23 cellular contexts compared by ENCODE assay signal in genomic region chr2:181574321-181574720, GRCh38.
DNase-seq lines count a peak whose midpoint lies in the region; ATAC-seq, FAIRE-seq and TF ChIP-seq lines count a peak whose summit lies in the region.
"Had no signal": no experiment of that assay in that cellular context is flagged by ENCODE, and none has a peak within 500 bp of the region (broad histone marks: within the 10 kb centered on the region; RNA-seq: fewer than 3 reads in every experiment).

No MANE protein-coding gene starts in this region.

- H3K36me3 Mint-ChIP-seq in HFFc6 (ENCODE audit: low read depth) (no peaks in the 10 kb centered on the region), H9 (ENCODE audit: insufficient read depth in 1 of 3, low read depth in 3 of 3) (no peaks in the 10 kb centered on the region)
- no peaks in the 10 kb centered on the region for H3K36me3 Mint-ChIP-seq in activated CD8-positive, alpha-beta memory T cell treated with anti-CD3 and anti-CD28 coated beads, Interleukin-2, amount 10 ng/mL, durations not matched to agents 7 days and 5 days
- H3K36me3 Mint-ChIP-seq: CD14-positive monocyte; natural killer cell; stimulated activated naive B cell treated with anti-CD40 and anti-IgM and Interleukin-4, amounts not matched to agents 10 μg/mL and 1 μg/mL and 100 μg/mL, for 72 hours had no signal

- H2AK5ac ChIP-seq in H9 (ENCODE audit: insufficient read length, low read length), result no peak overlapping the region

- H3K27me3 Mint-ChIP-seq in HFFc6 (ENCODE audit: insufficient read depth) (no peaks in the 10 kb centered on the region; the same call in 1 of the 2 replicates), H9 (ENCODE audit: low read depth) (peaks cover 9% of the 10 kb centered on the region)
- H3K27me3 Mint-ChIP-seq in activated CD8-positive, alpha-beta memory T cell treated with anti-CD3 and anti-CD28 coated beads, Interleukin-2, amount 10 ng/mL, durations not matched to agents 7 days and 5 days, result peaks cover 14% of the 10 kb centered on the region

- H3T11ph ChIP-seq in H9 (ENCODE audit: low read length), result no peak overlapping the region

- no peaks in the 10 kb centered on the region for H3K79me1 ChIP-seq in H9 (ENCODE audit: insufficient read depth, low read depth, low read length, poor library complexity, severe bottlenecking)

- H3K9ac ChIP-seq in H9 (ENCODE audit: extremely low read depth, insufficient read length, low read length), result no peak overlapping the region

- no peak overlapping the region for H3K23ac ChIP-seq in H9 (ENCODE audit: insufficient read length, low read depth, low read length)

- H4K20me1 ChIP-seq in H9 (ENCODE audit: control insufficient read depth, insufficient read depth, insufficient read length), result no peaks in the 10 kb centered on the region

- H3K79me2 ChIP-seq in H9 (ENCODE audit: insufficient read depth, low read length), result no peaks in the 10 kb centered on the region

- no peak overlapping the region for H2BK20ac ChIP-seq in H9 (ENCODE audit: low read depth, low read length, poor library complexity, severe bottlenecking)

- H3K27ac Mint-ChIP-seq in HFFc6 (no peak overlapping the region), H9 (no peak overlapping the region; a peak in 1 of 7 replicates)
- no peak overlapping the region for H3K27ac Mint-ChIP-seq in activated CD8-positive, alpha-beta memory T cell treated with anti-CD3 and anti-CD28 coated beads, Interleukin-2, amount 10 ng/mL, durations not matched to agents 7 days and 5 days
- H3K27ac Mint-ChIP-seq: activated CD4-positive, alpha-beta T cell treated with anti-CD3 and anti-CD28 coated beads, Interleukin-2, amount 10 ng/mL, durations not matched to agents 24 days and 14 days; natural killer cell; stimulated activated naive B cell treated with anti-CD40 and anti-IgM and Interleukin-4, amounts not matched to agents 10 μg/mL and 1 μg/mL and 100 μg/mL, for 72 hours had no signal

- no peaks in the 10 kb centered on the region for H3K9me3 ChIP-seq in H9 (ENCODE audit: control insufficient read depth, low read depth, low read length)
- H3K9me3 ChIP-seq: sigmoid colon, thoracic aorta had no signal

- H3K56ac ChIP-seq in H9 (ENCODE audit: insufficient read length, low read depth, low read length), result no peak overlapping the region

- no peak overlapping the region for H2BK5ac ChIP-seq in H9 (ENCODE audit: insufficient read length, low read length)

- no peak overlapping the region for H4K8ac ChIP-seq in H9 (replicated peaks; ENCODE audit: insufficient read length, low read depth, low read length)

- H2BK15ac ChIP-seq in H9 (ENCODE audit: low read depth, low read length), result no peak overlapping the region

- H3K27me3 ChIP-seq in H9 (ENCODE audit: insufficient read depth, low read length), result no peaks in the 10 kb centered on the region
- H3K27me3 ChIP-seq: foreskin keratinocyte, sigmoid colon had no signal

- no peak overlapping the region for H3K4ac ChIP-seq in H9 (ENCODE audit: low read depth, low read length)

- DNase-seq in GM19239 (ENCODE audit: insufficient read length, low spot score) (no peak), NCI-H146 (lab: John Stamatoyannopoulos, UW) (peak; percentile 94), NCI-H345 (lab: John Stamatoyannopoulos, UW) (peak; percentile 80), cerebellar cortex (ENCODE audit: low spot score) (peak; percentile 46), cortex of kidney (lab: John Stamatoyannopoulos, UW) (no peak), HFFc6 (no peak), H9 (no peak)
- no peak for DNase-seq in activated CD8-positive, alpha-beta memory T cell treated with anti-CD3 and anti-CD28 coated beads, Interleukin-2, amount 10 ng/mL, durations not matched to agents 7 days and 5 days
- DNase-seq: activated CD4-positive, alpha-beta T cell treated with anti-CD3 and anti-CD28 coated beads, Interleukin-2, amount 10 ng/mL, durations not matched to agents 24 days and 14 days; activated CD8-positive, alpha-beta memory T cell treated with anti-CD3 and anti-CD28 coated beads, Interleukin-2, amount 50 U/mL, for 48 hours; activated effector memory CD4-positive, alpha-beta T cell treated with anti-CD3 and anti-CD28 coated beads, Interleukin-2, amount 50 U/mL, for 16 hours; DMS153; left colon; MV-4-11; natural killer cell; sigmoid colon; stimulated activated naive B cell treated with anti-CD40 and anti-IgM and Interleukin-4, amounts not matched to agents 10 μg/mL and 1 μg/mL and 100 μg/mL, for 72 hours had no signal

- H2BK12ac ChIP-seq in H9 (ENCODE audit: insufficient read length, low read depth, low read length), result no peak overlapping the region

- H3K4me2 ChIP-seq in H9 (ENCODE audit: insufficient read depth, insufficient read length, low read length), result no peak overlapping the region

- peak; percentile 4 for FAIRE-seq in GM19239 (lab: Jason Lieb, UNC)
- FAIRE-seq: GM12891, K562 had no signal

- no peak overlapping the region for H3K18ac ChIP-seq in H9 (ENCODE audit: insufficient read length, low read depth, low read length)

- H3K27ac ChIP-seq in H9 (ENCODE audit: insufficient read length, low read depth, low read length), result no peak overlapping the region
- H3K27ac ChIP-seq: epithelial cell of prostate, foreskin keratinocyte, sigmoid colon, thoracic aorta had no signal

- H3K4me3 Mint-ChIP-seq in HFFc6 (no peak overlapping the region), H9 (no peak overlapping the region)
- no peak overlapping the region for H3K4me3 Mint-ChIP-seq in activated CD8-positive, alpha-beta memory T cell treated with anti-CD3 and anti-CD28 coated beads, Interleukin-2, amount 10 ng/mL, durations not matched to agents 7 days and 5 days
- H3K4me3 Mint-ChIP-seq: activated CD4-positive, alpha-beta T cell treated with anti-CD3 and anti-CD28 coated beads, Interleukin-2, amount 10 ng/mL, durations not matched to agents 24 days and 14 days; CD14-positive monocyte; natural killer cell; stimulated activated naive B cell treated with anti-CD40 and anti-IgM and Interleukin-4, amounts not matched to agents 10 μg/mL and 1 μg/mL and 100 μg/mL, for 72 hours had no signal

- CTCF ChIA-PET in activated CD8-positive, alpha-beta memory T cell treated with anti-CD3 and anti-CD28 coated beads, Interleukin-2, amount 10 ng/mL, durations not matched to agents 7 days and 5 days (lab: Charles Lee), result interaction anchor here (1.8 to 3.9 kb wide), 2 partner anchors 140 to 145 kb away, joined by 6 to 34 read pairs; no protein-coding TSS in a partner anchor

- H3K14ac ChIP-seq in H9 (ENCODE audit: insufficient read depth, low read length), result no peak overlapping the region

- no peaks in the 10 kb centered on the region for H3K4me1 ChIP-seq in H9 (ENCODE audit: insufficient read depth, low read length)
- H3K4me1 ChIP-seq: foreskin keratinocyte, sigmoid colon had no signal

- no CpG with 5 or more reads among the region's 7 CpGs for WGBS in H9 (ENCODE audit: extremely low coverage, insufficient read length, low lambda C conversion rate)

- H2BK120ac ChIP-seq in H9 (ENCODE audit: low read depth, low read length, poor library complexity, severe bottlenecking), result no peak overlapping the region

- no peak overlapping the region for H4K91ac ChIP-seq in H9 (ENCODE audit: insufficient read length, low read depth, low read length)

- H2AFZ ChIP-seq in H9 (ENCODE audit: low read length), result no peak overlapping the region

- TF ChIP-seq CTCF in HFFc6 (IDR thresholded peaks at IDR 0.05) (no peak), H9 (conservative IDR thresholded peaks at IDR 0.05) (no peak)

- no peak overlapping the region for H4K5ac ChIP-seq in H9 (ENCODE audit: insufficient read length, low read depth, low read length)

- peaks cover 2% of the 10 kb centered on the region for H3K23me2 ChIP-seq in H9 (ENCODE audit: insufficient read length, low read depth, low read length, poor library complexity, severe bottlenecking)

- no peaks in the 10 kb centered on the region for H3K9me3 Mint-ChIP-seq in HFFc6
- no peaks in the 10 kb centered on the region for H3K9me3 Mint-ChIP-seq in H9
- no peaks in the 10 kb centered on the region for H3K9me3 Mint-ChIP-seq in activated CD8-positive, alpha-beta memory T cell treated with anti-CD3 and anti-CD28 coated beads, Interleukin-2, amount 10 ng/mL, durations not matched to agents 7 days and 5 days (ENCODE audit: low read depth)
- H3K9me3 Mint-ChIP-seq: activated CD4-positive, alpha-beta T cell treated with anti-CD3 and anti-CD28 coated beads, Interleukin-2, amount 10 ng/mL, durations not matched to agents 24 days and 14 days; CD14-positive monocyte; natural killer cell; stimulated activated naive B cell treated with anti-CD40 and anti-IgM and Interleukin-4, amounts not matched to agents 10 μg/mL and 1 μg/mL and 100 μg/mL, for 72 hours had no signal

- H3K4me1 Mint-ChIP-seq in HFFc6 (ENCODE audit: low read depth) (no peaks in the 10 kb centered on the region), H9 (peaks cover 4% of the 10 kb centered on the region in 2 experiments; a peak in 3 of 4 replicates)
- peaks cover 1% of the 10 kb centered on the region for H3K4me1 Mint-ChIP-seq in activated CD8-positive, alpha-beta memory T cell treated with anti-CD3 and anti-CD28 coated beads, Interleukin-2, amount 10 ng/mL, durations not matched to agents 7 days and 5 days
- H3K4me1 Mint-ChIP-seq: activated CD4-positive, alpha-beta T cell treated with anti-CD3 and anti-CD28 coated beads, Interleukin-2, amount 10 ng/mL, durations not matched to agents 24 days and 14 days; natural killer cell; stimulated activated naive B cell treated with anti-CD40 and anti-IgM and Interleukin-4, amounts not matched to agents 10 μg/mL and 1 μg/mL and 100 μg/mL, for 72 hours had no signal

- no peak for ATAC-seq in activated CD8-positive, alpha-beta memory T cell treated with anti-CD3 and anti-CD28 coated beads, Interleukin-2, amount 10 ng/mL, durations not matched to agents 7 days and 5 days
- ATAC-seq: foreskin keratinocyte; K562; left colon; natural killer cell; stimulated activated naive B cell treated with anti-CD40 and anti-IgM and Interleukin-4, amounts not matched to agents 10 μg/mL and 1 μg/mL and 100 μg/mL, for 72 hours had no signal

Comparison
In these comparisons a context has a peak if more than half of its experiments do, and no peak if none do; other contexts are left out.
1. DNase-seq: peak in NCI-H146 (single experiment), NCI-H345 (single experiment) and cerebellar cortex (single experiment); none in GM19239 (single experiment), cortex of kidney (single experiment), HFFc6 (single experiment), H9 (single experiment) and activated CD8-positive, alpha-beta memory T cell treated with anti-CD3 and anti-CD28 coated beads, Interleukin-2, amount 10 ng/mL, durations not matched to agents 7 days and 5 days (single experiment).